ENCODE assay signal across 37 cellular contexts in genomic region chr1:209230319-209230718, GRCh38.
"Had no signal": no experiment of that assay in that cellular context is flagged by ENCODE, and none has a peak within 500 bp of the region (broad histone marks: within the 10 kb centered on the region; RNA-seq: fewer than 3 reads in every experiment).

No MANE protein-coding gene starts in this region.

- H3K9me3 ChIP-seq: Peyer's patch had no signal

- DNase-seq: activated CD4-positive, alpha-beta T cell treated with anti-CD3 and anti-CD28 coated beads, Interleukin-2, amount 10 ng/mL, durations not matched to agents 24 days and 14 days; activated CD4-positive, alpha-beta T cell treated with anti-CD3 and anti-CD28 coated beads, Interleukin-2, amount 50 U/mL, for 4 hours; activated CD4-positive, CD25-positive, alpha-beta regulatory T cell; activated CD8-positive, alpha-beta T cell treated with anti-CD3 and anti-CD28 coated beads for 36 hours; activated effector memory CD4-positive, alpha-beta T cell treated with anti-CD3 and anti-CD28 coated beads, Interleukin-2, amount 50 U/mL, for 16 hours; activated naive CD4-positive, alpha-beta T cell; activated naive CD4-positive, alpha-beta T cell treated with anti-CD3 and anti-CD28 coated beads, Interleukin-2, amount 50 U/mL, for 16 hours; activated naive CD8-positive, alpha-beta T cell treated with anti-CD3 and anti-CD28 coated beads for 36 hours; activated T-cell treated with anti-CD3 and anti-CD28 coated beads, Interleukin-2, amount 50 U/mL, for 1 hour; activated T-cell treated with anti-CD3 and anti-CD28 coated beads, Interleukin-2, amount 50 U/mL, for 72 hours; amniotic stem cell; aorta; brain microvascular endothelial cell; MM.1S; MV-4-11; NCI-H1092; NCI-H146; NCI-H187; NCI-H2029 treated with DMSO at 0.1 percent for 48 hours; NCI-H2107; NCI-H2171; NCI-H510A; NCI-H526; NCI-H748 treated with DMSO at 0.1 percent for 48 hours; NK-92 treated with Interleukin-12 subunit alpha and Interleukin-12 subunit beta, amount 100 ng/mL, for 24 hours; PC-3; Peyer's patch; RPMI8226; SIG-M5; T-cell; T-helper 17 cell; T-helper 9 cell had no signal

- H3K4me3 ChIP-seq: Peyer's patch had no signal

- H3K27ac ChIP-seq: brain microvascular endothelial cell, KMS-11, Peyer's patch, VCaP had no signal

- ATAC-seq: activated CD8-positive, alpha-beta T cell treated with anti-CD3 and anti-CD28 coated beads for 36 hours; activated T-cell treated with anti-CD3 and anti-CD28 coated beads, Interleukin-2, amount 50 U/mL, for 72 hours; activated T-helper 17 cell treated with anti-CD3 and anti-CD28 coated beads, Interleukin-2, amount 50 U/mL, for 72 hours; PC-3; Right ventricle myocardium inferior; SK-N-SH treated with all-trans-retinoic acid at 6 μM for 48 hours; T-cell; T-helper 17 cell had no signal

- H3K27me3 ChIP-seq: brain microvascular endothelial cell, Peyer's patch had no signal

- H3K36me3 ChIP-seq: brain microvascular endothelial cell, Peyer's patch had no signal

- H3K4me1 ChIP-seq: Peyer's patch had no signal
